33 cellular contexts compared by ENCODE assay signal in the genomic region with DNA sequence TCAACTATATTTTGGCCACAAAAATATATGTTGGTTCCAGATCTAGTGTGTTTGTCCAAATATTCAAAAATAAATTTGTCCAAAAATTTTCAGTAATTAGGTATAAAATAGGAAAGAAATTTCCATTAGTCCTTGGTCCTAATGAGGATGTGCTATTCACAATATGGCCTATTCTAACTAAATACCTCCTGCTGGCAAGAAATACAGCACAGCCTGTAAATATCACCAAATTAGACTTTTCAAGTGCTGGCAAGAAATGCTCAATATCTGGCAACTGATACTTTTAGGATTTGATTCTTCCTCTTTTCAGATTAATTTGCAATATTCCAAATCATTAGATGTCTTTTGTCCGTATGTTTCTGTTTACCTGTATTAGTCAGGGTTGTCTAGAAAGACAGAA.
"Had no signal": no experiment of that assay in that cellular context is flagged by ENCODE, and none has a peak within 500 bp of the region (broad histone marks: within the 10 kb centered on the region; RNA-seq: fewer than 3 reads in every experiment).

No MANE protein-coding gene starts in this region.

- H3K9me3 ChIP-seq: adrenal gland, ascending aorta, body of pancreas, breast epithelium had no signal

- DNase-seq: activated effector memory CD4-positive, alpha-beta T cell treated with anti-CD3 and anti-CD28 coated beads, Interleukin-2, amount 50 U/mL, for 16 hours; activated effector memory CD4-positive, alpha-beta T cell treated with Interleukin-2 at 50 U/mL for 16 hours; activated gamma-delta T cell; activated gamma-delta T cell treated with Interleukin-2 at 50 U/mL for 16 hours; activated naive CD4-positive, alpha-beta T cell; activated naive CD4-positive, alpha-beta T cell treated with anti-CD3 and anti-CD28 coated beads for 36 hours; activated naive CD4-positive, alpha-beta T cell treated with anti-CD3 and anti-CD28 coated beads, Interleukin-2, amount 10 ng/mL, durations not matched to agents 7 days and 5 days; activated naive CD4-positive, alpha-beta T cell treated with anti-CD3 and anti-CD28 coated beads, Interleukin-2, amount 50 U/mL, for 16 hours; activated naive CD4-positive, alpha-beta T cell treated with Interleukin-2 at 50 U/mL for 16 hours; activated naive CD8-positive, alpha-beta T cell treated with anti-CD3 and anti-CD28 coated beads for 36 hours; activated naive CD8-positive, alpha-beta T cell treated with anti-CD3 and anti-CD28 coated beads, Interleukin-2, amount 10 ng/mL, durations not matched to agents 7 days and 5 days; activated naive CD8-positive, alpha-beta T cell treated with anti-CD3 and anti-CD28 coated beads, Interleukin-2, amount 50 U/mL, for 24 hours; activated T-cell treated with anti-CD3 and anti-CD28 coated beads, Interleukin-2, amount 50 U/mL, for 24 hours; activated T-cell treated with anti-CD3 and anti-CD28 coated beads, Interleukin-2, amount 50 U/mL, for 4 hours; activated T-cell treated with anti-CD3 and anti-CD28 coated beads, Interleukin-2, amount 50 U/mL, for 48 hours; activated T-cell treated with anti-CD3 and anti-CD28 coated beads, Interleukin-2, amount 50 U/mL, for 72 hours; adrenal gland; amniotic stem cell; amygdala; anterior cingulate cortex; aorta; body of pancreas; brain microvascular endothelial cell; caudate nucleus; central memory CD4-positive, alpha-beta T cell; cerebellar nuclear complex had no signal

- H3K4me1 ChIP-seq: adrenal gland, ascending aorta, body of pancreas, breast epithelium had no signal

- H3K4me3 ChIP-seq: adrenal gland, ascending aorta, body of pancreas, breast epithelium, cardiac muscle cell had no signal

- H3K27ac ChIP-seq: adrenal gland, ascending aorta, body of pancreas, brain microvascular endothelial cell, breast epithelium, cardiac muscle cell had no signal

- FAIRE-seq: astrocyte, bronchial epithelial cell had no signal

- H3K36me3 ChIP-seq: adrenal gland, ascending aorta, brain microvascular endothelial cell, breast epithelium, cardiac muscle cell had no signal

- H3K27me3 ChIP-seq: adrenal gland, ascending aorta, body of pancreas, brain microvascular endothelial cell, breast epithelium, cardiac muscle cell had no signal

- ATAC-seq: activated naive CD4-positive, alpha-beta T cell treated with anti-CD3 and anti-CD28 coated beads, Interleukin-2, amount 50 U/mL, for 72 hours; activated naive CD8-positive, alpha-beta T cell treated with anti-CD3 and anti-CD28 coated beads, Interleukin-2, amount 50 U/mL, for 24 hours; activated T-cell treated with anti-CD3 and anti-CD28 coated beads, Interleukin-2, amount 50 U/mL, for 4 hours; activated T-cell treated with anti-CD3 and anti-CD28 coated beads, Interleukin-2, amount 50 U/mL, for 72 hours; activated T-helper 17 cell treated with anti-CD3 and anti-CD28 coated beads, Interleukin-2, amount 50 U/mL, for 72 hours; body of pancreas had no signal
